ENCODE assay signal across 1 cellular context in the genomic region with DNA sequence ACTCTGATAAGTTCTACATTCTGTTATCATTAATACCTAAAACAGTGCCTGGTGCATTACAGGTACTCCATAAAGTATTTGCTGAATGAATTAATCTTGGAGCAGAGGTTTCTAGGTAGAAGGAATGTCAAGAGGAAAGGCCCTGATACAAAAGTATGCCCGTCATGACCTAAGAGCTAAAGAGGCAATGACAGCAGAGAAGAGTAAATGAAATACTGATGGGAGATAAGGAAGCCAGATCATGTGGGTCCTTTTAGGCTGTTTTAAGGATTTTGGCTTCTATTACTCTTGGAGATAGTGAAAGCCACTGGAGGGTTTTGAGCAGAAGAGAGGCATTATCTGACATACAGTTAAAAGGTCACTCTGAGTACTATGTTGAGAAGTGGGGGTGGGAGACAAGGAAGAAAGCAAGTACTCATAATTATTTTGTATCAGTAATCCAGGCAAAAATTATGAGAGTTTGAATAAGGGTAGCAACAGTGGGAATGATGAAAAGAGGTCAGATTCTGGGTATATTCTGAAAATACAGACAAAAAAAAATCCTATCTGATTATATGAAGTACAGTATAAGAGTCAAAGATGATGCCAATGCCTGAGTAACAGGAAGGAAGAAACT.
TF ChIP-seq lines count a peak whose summit lies in the region.

No MANE protein-coding gene starts in this region.

TF ChIP-seq in HepG2, 621 proteins besides CTCF, POLR2A, EP300 and RAD21 (continued from another document):
- no peak for TF ChIP-seq TCF7L2 (IDR thresholded peaks at IDR 0.05; ENCODE audit: low read depth, low read length)
- TF ChIP-seq JUND (CRISPR knock-in tag; IDR thresholded peaks at IDR 0.05) = no peak
- no peak for TF ChIP-seq HNRNPLL (IDR thresholded peaks at IDR 0.05; ENCODE audit: low read depth, low read length, poor library complexity, severe bottlenecking)
- TF ChIP-seq ZNF543 (CRISPR knock-in tag; IDR thresholded peaks at IDR 0.05) = no peak
- no peak for TF ChIP-seq TMF1 (CRISPR knock-in tag; IDR thresholded peaks at IDR 0.05; ENCODE audit: low read depth)
- no peak for TF ChIP-seq ZSCAN12 (CRISPR knock-in tag; IDR thresholded peaks at IDR 0.05)
- no peak for TF ChIP-seq SMYD3 (CRISPR knock-in tag; IDR thresholded peaks at IDR 0.05)
- TF ChIP-seq STAG1 (CRISPR knock-in tag; IDR thresholded peaks at IDR 0.05) = no peak
- TF ChIP-seq, protein P1, sequence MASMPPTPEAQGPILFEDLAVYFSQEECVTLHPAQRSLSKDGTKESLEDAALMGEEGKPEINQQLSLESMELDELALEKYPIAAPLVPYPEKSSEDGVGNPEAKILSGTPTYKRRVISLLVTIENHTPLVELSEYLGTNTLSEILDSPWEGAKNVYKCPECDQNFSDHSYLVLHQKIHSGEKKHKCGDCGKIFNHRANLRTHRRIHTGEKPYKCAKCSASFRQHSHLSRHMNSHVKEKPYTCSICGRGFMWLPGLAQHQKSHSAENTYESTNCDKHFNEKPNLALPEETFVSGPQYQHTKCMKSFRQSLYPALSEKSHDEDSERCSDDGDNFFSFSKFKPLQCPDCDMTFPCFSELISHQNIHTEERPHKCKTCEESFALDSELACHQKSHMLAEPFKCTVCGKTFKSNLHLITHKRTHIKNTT (CRISPR knock-in tag; IDR thresholded peaks at IDR 0.05) = no peak
- TF ChIP-seq, protein P2, sequence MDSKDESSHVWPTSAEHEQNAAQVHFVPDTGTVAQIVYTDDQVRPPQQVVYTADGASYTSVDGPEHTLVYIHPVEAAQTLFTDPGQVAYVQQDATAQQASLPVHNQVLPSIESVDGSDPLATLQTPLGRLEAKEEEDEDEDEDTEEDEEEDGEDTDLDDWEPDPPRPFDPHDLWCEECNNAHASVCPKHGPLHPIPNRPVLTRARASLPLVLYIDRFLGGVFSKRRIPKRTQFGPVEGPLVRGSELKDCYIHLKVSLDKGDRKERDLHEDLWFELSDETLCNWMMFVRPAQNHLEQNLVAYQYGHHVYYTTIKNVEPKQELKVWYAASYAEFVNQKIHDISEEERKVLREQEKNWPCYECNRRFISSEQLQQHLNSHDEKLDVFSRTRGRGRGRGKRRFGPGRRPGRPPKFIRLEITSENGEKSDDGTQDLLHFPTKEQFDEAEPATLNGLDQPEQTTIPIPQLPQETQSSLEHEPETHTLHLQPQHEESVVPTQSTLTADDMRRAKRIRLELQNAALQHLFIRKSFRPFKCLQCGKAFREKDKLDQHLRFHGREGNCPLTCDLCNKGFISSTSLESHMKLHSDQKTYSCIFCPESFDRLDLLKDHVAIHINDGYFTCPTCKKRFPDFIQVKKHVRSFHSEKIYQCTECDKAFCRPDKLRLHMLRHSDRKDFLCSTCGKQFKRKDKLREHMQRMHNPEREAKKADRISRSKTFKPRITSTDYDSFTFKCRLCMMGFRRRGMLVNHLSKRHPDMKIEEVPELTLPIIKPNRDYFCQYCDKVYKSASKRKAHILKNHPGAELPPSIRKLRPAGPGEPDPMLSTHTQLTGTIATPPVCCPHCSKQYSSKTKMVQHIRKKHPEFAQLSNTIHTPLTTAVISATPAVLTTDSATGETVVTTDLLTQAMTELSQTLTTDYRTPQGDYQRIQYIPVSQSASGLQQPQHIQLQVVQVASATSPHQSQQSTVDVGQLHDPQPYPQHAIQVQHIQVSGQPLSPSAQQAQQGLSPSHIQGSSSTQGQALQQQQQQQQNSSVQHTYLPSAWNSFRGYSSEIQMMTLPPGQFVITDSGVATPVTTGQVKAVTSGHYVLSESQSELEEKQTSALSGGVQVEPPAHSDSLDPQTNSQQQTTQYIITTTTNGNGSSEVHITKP (CRISPR knock-in tag; IDR thresholded peaks at IDR 0.05; ENCODE audit: low read depth) = no peak
- TF ChIP-seq ZFP36L1 (CRISPR knock-in tag; IDR thresholded peaks at IDR 0.05) = no peak
